ENCODE assay signal across 8 cellular contexts in genomic region chr11:13238879-13239514, GRCh38. TPM values are rescaled to one million over a fixed set of nuclear protein-coding genes. Genes with fewer than 3 reads are reported as not detected.
A peak's percentile ranks its signal among the peaks of the same experiment; 100 is the strongest.
DNase-seq lines count a peak whose midpoint lies in the region; ATAC-seq lines count a peak whose summit lies in the region.

No MANE protein-coding gene starts in this region.

- no peak overlapping the region for H3K27ac Mint-ChIP-seq in central memory CD8-positive, alpha-beta T cell (ENCODE audit: low read depth)

- DNase-seq in COLO829 (ENCODE audit: low spot score) (peak; percentile 49), NCI-H1105 (lab: John Stamatoyannopoulos, UW) (peak; percentile 25), lung microvascular endothelial cell (ENCODE audit: low read depth in 2 of 2) (peak; percentile 53 to 57)
- peak in 3 of 4 experiments; percentile 5 to 26 (median 7) for DNase-seq in activated CD4-positive, CD25-positive, alpha-beta regulatory T cell (lab: John Stamatoyannopoulos, UW)
- DNase-seq in central memory CD8-positive, alpha-beta T cell (ENCODE audit: low spot score in 2 of 2) = peak; percentile 24 to 27
- peak; percentile 32 for DNase-seq in stimulated activated CD8-positive, alpha-beta memory T cell treated with anti-CD3 and anti-CD28 coated beads, Interleukin-7, amount 100 ng/mL, for 24 hours (ENCODE audit: low read depth)

- peaks cover 6% of the 10 kb centered on the region for H3K4me1 Mint-ChIP-seq in central memory CD8-positive, alpha-beta T cell

- H3K9me3 Mint-ChIP-seq in central memory CD8-positive, alpha-beta T cell = peaks cover 4% of the 10 kb centered on the region

- peak; percentile 84 for ATAC-seq in GM21526 (IDR thresholded peaks at IDR 0.05; ENCODE audit: low FRiP score, unreplicated experiment)
- ATAC-seq in central memory CD8-positive, alpha-beta T cell (replicated peaks; ENCODE audit: extremely low read depth, poor library complexity, severe bottlenecking) = peak; percentile 75
- ATAC-seq in GM19328 (IDR thresholded peaks at IDR 0.05; ENCODE audit: unreplicated experiment) = no peak

- H3K27me3 Mint-ChIP-seq in central memory CD8-positive, alpha-beta T cell = peaks cover 24% of the 10 kb centered on the region

- no peaks in the 10 kb centered on the region for H3K36me3 Mint-ChIP-seq in central memory CD8-positive, alpha-beta T cell (ENCODE audit: insufficient read depth)

- no peak overlapping the region for H3K4me3 Mint-ChIP-seq in central memory CD8-positive, alpha-beta T cell

RNA-seq across cellular contexts. Expression of gene BMAL1, which starts 38.6 kb away (rescaled TPM):
- 6.3 and 8.5 TPM in 2 replicates for total RNA-seq in lung microvascular endothelial cell
